28 cellular contexts compared by ENCODE assay signal in the genomic region with DNA sequence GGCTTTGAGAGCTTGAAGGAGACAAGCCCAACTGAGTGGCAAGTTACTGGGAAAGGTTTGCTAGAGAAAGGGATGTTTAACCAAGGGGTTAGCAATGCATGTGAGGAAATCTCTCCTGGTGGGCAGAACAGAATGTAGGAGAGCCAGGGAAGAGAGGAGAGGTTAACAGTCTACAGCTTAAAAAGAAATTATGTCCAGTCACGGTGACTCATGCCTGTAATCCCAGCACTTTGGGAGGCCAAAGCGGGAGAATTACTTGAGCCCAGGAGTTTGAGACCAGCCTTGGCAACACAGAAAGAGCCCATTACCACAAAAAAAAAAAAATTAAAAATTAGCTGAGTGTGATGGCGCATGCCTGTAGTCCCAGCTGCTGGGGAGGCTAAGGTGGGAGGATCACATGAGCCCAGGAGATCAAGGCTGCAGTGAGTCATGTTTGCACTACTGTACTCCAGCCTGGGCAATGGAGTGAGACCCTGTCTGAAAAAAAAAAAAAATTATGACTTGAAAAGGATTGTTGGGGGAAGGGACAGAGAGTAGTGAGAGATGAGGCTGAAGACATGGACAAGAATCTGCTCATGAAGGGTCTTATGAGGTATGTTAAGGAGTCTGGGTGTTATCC.
DNase-seq lines count a peak whose midpoint lies in the region; ATAC-seq, FAIRE-seq and TF ChIP-seq lines count a peak whose summit lies in the region.
"Had no signal": no experiment of that assay in that cellular context is flagged by ENCODE, and none has a peak within 500 bp of the region (broad histone marks: within the 10 kb centered on the region; RNA-seq: fewer than 3 reads in every experiment).

No MANE protein-coding gene starts in this region.

- TF ChIP-seq CTCF in AG10803 (conservative IDR thresholded peaks at IDR 0.05; ENCODE audit: low read length) (no peak), GM20000 (IDR thresholded peaks at IDR 0.05; ENCODE audit: extremely low read depth, missing control alignments) (no peak), pancreas (IDR thresholded peaks at IDR 0.05) (no peak), Caco-2 (IDR thresholded peaks at IDR 0.05; ENCODE audit: insufficient read depth in 1 of 2, low read depth in 1 of 2, low read length in 1 of 2, severe bottlenecking in 1 of 2, unreplicated experiment in 1 of 2) (no peak)

- H3K4me1 ChIP-seq in GM23248 (ENCODE audit: insufficient read depth) (no peaks in the 10 kb centered on the region), pancreas (no peaks in the 10 kb centered on the region), Caco-2 (no peaks in the 10 kb centered on the region)
- H3K4me1 ChIP-seq: BLaER1, SJSA1 had no signal

- POLR2A ChIA-PET in Caco-2 (lab: Charles Lee): no interaction called here

- BruUV-seq in Caco-2 (replicated peaks; lab: Mats Ljungman, UMichigan): no TSS peak

- no peaks in the 10 kb centered on the region for H3K36me3 ChIP-seq in GM23248 (ENCODE audit: low read depth)
- H3K36me3 ChIP-seq in MG63: no peaks in the 10 kb centered on the region
- H3K36me3 ChIP-seq in pancreas: no peaks in the 10 kb centered on the region
- no peaks in the 10 kb centered on the region for H3K36me3 ChIP-seq in Caco-2 (ENCODE audit: control insufficient read depth, insufficient read depth, low read length)
- H3K36me3 ChIP-seq: BLaER1, SJSA1 had no signal

- no peaks in the 10 kb centered on the region for H4K20me1 ChIP-seq in GM23248 (ENCODE audit: insufficient read depth)
- H4K20me1 ChIP-seq: BLaER1 had no signal

- intact Hi-C loops in pancreas (cut with DNase I) (no loop called here), Caco-2 (cut with micrococcal nuclease; ENCODE audit: unreplicated experiment) (no loop called here)

- H3K4me2 ChIP-seq in GM23248 (ENCODE audit: unreplicated experiment): no peak overlapping the region
- H3K4me2 ChIP-seq: BLaER1, GM23338 had no signal

- H3K9ac ChIP-seq in GM23248: no peak overlapping the region
- H3K9ac ChIP-seq: BLaER1 had no signal

- H3K9me3 Mint-ChIP-seq in Caco-2 (ENCODE audit: unreplicated experiment): no peaks in the 10 kb centered on the region
- H3K9me3 Mint-ChIP-seq: CD4-positive, CD25-positive, alpha-beta regulatory T cell; GM23338 had no signal

- 50 to 55% methylated on average over 3 of the region's 3 CpGs for WGBS in GM23248 (ENCODE audit: low coverage in 1 of 2, low lambda C conversion rate in 2 of 2, missing lambda C conversion rate in 2 of 2), 2 experiments
- WGBS in pancreas, 2 donors: 97 to 100% methylated on average over 3 of the region's 3 CpGs

- no peaks in the 10 kb centered on the region for H3K27me3 Mint-ChIP-seq in Caco-2 (ENCODE audit: insufficient read depth, unreplicated experiment)

- no peak for FAIRE-seq in pancreas (lab: Jason Lieb, UNC)

- H2AFZ ChIP-seq in GM23248: no peak overlapping the region
- H2AFZ ChIP-seq: GM23338 had no signal

- no peaks in the 10 kb centered on the region for H3K9me2 ChIP-seq in GM23248 (ENCODE audit: insufficient read depth)

- no peaks in the 10 kb centered on the region for H3K36me3 Mint-ChIP-seq in Caco-2 (ENCODE audit: insufficient read depth, unreplicated experiment)
- H3K36me3 Mint-ChIP-seq: CD4-positive, CD25-positive, alpha-beta regulatory T cell had no signal

- H3K27ac ChIP-seq in GM23248: no peak overlapping the region
- H3K27ac ChIP-seq in cingulate gyrus (ENCODE audit: low read depth, low read length): peak overlapping the region; percentile 15
- H3K27ac ChIP-seq in pancreas: no peak overlapping the region
- H3K27ac ChIP-seq: BLaER1, SJSA1 had no signal

- H3F3A ChIP-seq in GM23248 (ENCODE audit: insufficient read depth): 0 out of 2 replicates have a peak, but pooled peaks cover 4% of the 10 kb centered on the region

- H3K4me3 ChIP-seq in AG10803 (ENCODE audit: low read length): no peak overlapping the region
- H3K4me3 ChIP-seq in GM23248: no peak overlapping the region
- H3K4me3 ChIP-seq in MG63: no peak overlapping the region
- H3K4me3 ChIP-seq in pancreas: no peak overlapping the region
- H3K4me3 ChIP-seq in Caco-2 (ENCODE audit: low read depth, low read length): no peak overlapping the region
- H3K4me3 ChIP-seq: BLaER1, GM23338, SJSA1 had no signal

- H3K27me3 ChIP-seq in GM23248 (replicated peaks; ENCODE audit: insufficient read depth): no peaks in the 10 kb centered on the region
- peaks cover 4% of the 10 kb centered on the region; the same call in 1 of the 2 replicates for H3K27me3 ChIP-seq in MG63
- no peaks in the 10 kb centered on the region for H3K27me3 ChIP-seq in pancreas
- no peaks in the 10 kb centered on the region for H3K27me3 ChIP-seq in Caco-2 (replicated peaks; ENCODE audit: control insufficient read depth, insufficient read depth, low read length)
- H3K27me3 ChIP-seq: BLaER1, SJSA1 had no signal

- H3K4me3 Mint-ChIP-seq in Caco-2 (ENCODE audit: unreplicated experiment): no peak overlapping the region
- H3K4me3 Mint-ChIP-seq: CD4-positive, CD25-positive, alpha-beta regulatory T cell; GM23338 had no signal

- H3K27ac Mint-ChIP-seq in Caco-2 (ENCODE audit: unreplicated experiment): no peak overlapping the region
- H3K27ac Mint-ChIP-seq: CD4-positive, CD25-positive, alpha-beta regulatory T cell; GM23338 had no signal

- H3K79me2 ChIP-seq in GM23248 (ENCODE audit: insufficient read depth): no peaks in the 10 kb centered on the region

- CTCF ChIA-PET in Caco-2 (lab: Charles Lee): no interaction called here

- no peaks in the 10 kb centered on the region for H3K4me1 Mint-ChIP-seq in Caco-2 (ENCODE audit: low read depth, unreplicated experiment)
- H3K4me1 Mint-ChIP-seq: CD4-positive, CD25-positive, alpha-beta regulatory T cell; GM23338 had no signal

- no peaks in the 10 kb centered on the region for H3K9me3 ChIP-seq in GM23248 (ENCODE audit: low read depth)
- no peaks in the 10 kb centered on the region for H3K9me3 ChIP-seq in MG63
- no peaks in the 10 kb centered on the region for H3K9me3 ChIP-seq in pancreas
- H3K9me3 ChIP-seq in Caco-2: no peaks in the 10 kb centered on the region
- H3K9me3 ChIP-seq: BLaER1, SJSA1 had no signal

- ATAC-seq in pancreas: no peak
- ATAC-seq: GM23338, HCT116, PC-3 had no signal

- DNase-seq in AG10803 (ENCODE audit: low read depth) (peak; percentile 26), GM23248 (peak; percentile 35), MG63 (peak; percentile 31), GM20000 (ENCODE audit: low spot score) (no peak), pancreas (no peak), Caco-2 (no peak), anterior cingulate cortex (lab: John Stamatoyannopoulos, UW) (no peak)
- DNase-seq: 8988T; ACHN; CD4-positive, CD25-positive, alpha-beta regulatory T cell; DMS53; KBM-7; NCI-H1092; NCI-H1417 treated with DMSO at 0.1 percent for 48 hours; NCI-H1694 treated with DMSO at 0.1 percent for 48 hours; NCI-H2081; NCI-H345; NCI-H510A treated with DMSO at 0.1 percent for 48 hours; NCI-H748 treated with DMSO at 0.1 percent for 48 hours; PC-3; Right ventricle myocardium superior; RPMI8226; T-helper 2 cell had no signal

- in situ Hi-C loops in GM23248 (cut with MboI): no loop called here

Comparison
In these comparisons a context has a peak if more than half of its experiments do, and no peak if none do; other contexts are left out.
1. DNase-seq: peak in AG10803 (single experiment), GM23248 (single experiment) and MG63 (single experiment); none in GM20000 (single experiment), pancreas (0 of 6), Caco-2 (0 of 2) and anterior cingulate cortex (0 of 58).